ENCODE assay signal across 8 cellular contexts in genomic region chr11:64916848-64917662, GRCh38. TPM values are rescaled to one million over a fixed set of nuclear protein-coding genes. Genes with fewer than 3 reads are reported as not detected.
DNase-seq lines count a peak whose midpoint lies in the region; ATAC-seq, FAIRE-seq and TF ChIP-seq lines count a peak whose summit lies in the region.

ATG2A (minus strand) TSS chr11:64917209; CDS start chr11:64917135, 74 bp downstream.

- 0 to 1% (median 0%) methylated on average over 13 to 55 of the region's 55 CpGs for WGBS in adrenal gland, 4 donors
- WGBS in heart left ventricle, 4 donors, result 0% methylated on average over 35 to 55 of the region's 55 CpGs

- H3K4me1 ChIP-seq in adrenal gland (replicated peaks in 1 of 2) (peaks cover 3 to 26% of the 10 kb centered on the region in 2 donors), heart left ventricle (peaks cover 0 to 42% (median 26%) of the 10 kb centered on the region in 12 donors)

- H3K4me3 ChIP-seq in adrenal gland (peak within 1 kb of the TSS; percentile 7 to 84 (median 70)), heart left ventricle (peak within 1 kb of the TSS; percentile 67 to 100 (median 97))

- peak; percentile 92 for ATAC-seq in HG02852 (IDR thresholded peaks at IDR 0.05; ENCODE audit: unreplicated experiment)
- peak; percentile 98 to 99 (median 98) for ATAC-seq in heart left ventricle

- DNase-seq in GM12892 (ENCODE audit: insufficient read length) (peak; percentile 98), NCI-H146 (lab: John Stamatoyannopoulos, UW) (peak; percentile 99), T-helper 1 cell (peak; percentile 96 to 100 (median 98)), adrenal gland (peak; percentile 99 to 100 (median 99)), heart left ventricle (peak; percentile 99 to 100 (median 99)), pons (ENCODE audit: low spot score) (peak; percentile 100), type B pancreatic cell (ENCODE audit: extremely low spot score, unreplicated experiment) (peak; percentile 98)

- no peaks in the 10 kb centered on the region for H3K27me3 ChIP-seq in adrenal gland
- H3K27me3 ChIP-seq in heart left ventricle, result no peaks in the 10 kb centered on the region

- H3K36me3 Mint-ChIP-seq in type B pancreatic cell, result no peaks in the 10 kb centered on the region

- intact Hi-C loops in adrenal gland (cut with DNase I), result no loop called here
- intact Hi-C loops in heart left ventricle (cut with DNase I), result loop anchor here in 7 of 10 donors (1.0 to 10.0 kb wide), 5 partner anchors 80 to 188 kb away; partner anchors contain the start of genes SNX15 (in 4 of the 7), ARL2 (in 2 of the 7) and BATF2 (in 1 of the 7)

- peak; percentile 99 for FAIRE-seq in GM12892 (lab: Jason Lieb, UNC)

- H3K27me3 Mint-ChIP-seq in type B pancreatic cell, result no peaks in the 10 kb centered on the region

- peak; percentile 73; the same call in 1 of the 2 replicates for TF ChIP-seq POLR2A in GM12892 (IDR thresholded peaks at IDR 0.05; ENCODE audit: low read depth, low read length)
- TF ChIP-seq POLR2A in adrenal gland (IDR thresholded peaks at IDR 0.05), result peak; percentile 85 to 90
- peak; percentile 79 to 96 for TF ChIP-seq POLR2A in heart left ventricle (IDR thresholded peaks at IDR 0.05)

- H3K27ac ChIP-seq in adrenal gland, result peak within 1 kb of the TSS in 4 of 5 donors; percentile 48 to 84 (median 70)
- peak within 1 kb of the TSS in 11 of 12 donors; percentile 78 to 95 (median 85) for H3K27ac ChIP-seq in heart left ventricle

- TF ChIP-seq CTCF in adrenal gland (IDR thresholded peaks at IDR 0.05) (peak in 1 of 6 experiments; percentile 7), heart left ventricle (IDR thresholded peaks at IDR 0.05) (no peak), type B pancreatic cell (conservative IDR thresholded peaks at IDR 0.05) (peak; percentile 20)

- no peaks in the 10 kb centered on the region for H3K9me3 Mint-ChIP-seq in type B pancreatic cell

- peak within 1 kb of the TSS; percentile 97 for H3K27ac Mint-ChIP-seq in type B pancreatic cell

- peaks cover 0 to 22% of the 10 kb centered on the region in 2 donors for H3K36me3 ChIP-seq in adrenal gland (replicated peaks in 1 of 2)
- H3K36me3 ChIP-seq in heart left ventricle, result peaks cover 0 to 25% (median 23%) of the 10 kb centered on the region in 9 donors

- peaks cover 13% of the 10 kb centered on the region for H3K4me1 Mint-ChIP-seq in type B pancreatic cell (ENCODE audit: unreplicated experiment)

- H3K4me3 Mint-ChIP-seq in type B pancreatic cell, result peak within 1 kb of the TSS; percentile 92

- H3K9me3 ChIP-seq in adrenal gland (replicated peaks in 1 of 3) (no peaks in the 10 kb centered on the region), heart left ventricle (no peaks in the 10 kb centered on the region)

RNA-seq across cellular contexts. Expression of gene ATG2A, which starts in this region (rescaled TPM):
- polyA plus RNA-seq in GM12892 (2012; ENCODE audit: missing spikeins), result 3.2 TPM
- total RNA-seq in adrenal gland (10 to 100 TPM; 27.2 to 43.5 (median 34.3) TPM), heart left ventricle (10 to 100 TPM; 11.4 to 38.5 (median 18.4) TPM), type B pancreatic cell (ENCODE audit: low replicate concordance) (26.8 and 30.8 TPM in 2 replicates)
- polyA plus RNA-seq in adrenal gland (10 to 100 TPM in 2 of 3 donors, 1 to 10 TPM in 1; 3.6 to 43.3 (median 32.4) TPM), heart left ventricle (10 to 100 TPM; 12.8 to 16.1 TPM)

Comparison
In these comparisons a context has a peak if more than half of its experiments do, and no peak if none do; other contexts are left out.
1. Peak in every context shown above with its lines: DNase-seq, ATAC-seq, H3K4me3 ChIP-seq and H3K27ac ChIP-seq.
2. intact Hi-C loops: an anchor here in heart left ventricle (1.0 to 10.0 kb wide); none called in adrenal gland.